In genomic region chr2:170816499-170817246, GRCh38 we compare ENCODE assay signal across 8 cellular contexts.
DNase-seq lines count a peak whose midpoint lies in the region; ATAC-seq and TF ChIP-seq lines count a peak whose summit lies in the region.

GAD1 (plus strand) TSS chr2:170816887; CDS start chr2:170818592, 1,705 bp downstream.

- H3K36me3 ChIP-seq in iPS-15b (ENCODE audit: control insufficient read depth, insufficient read depth, low read length): no peaks in the 10 kb centered on the region

- peaks cover 11% of the 10 kb centered on the region for H3K4me1 ChIP-seq in iPS-15b (ENCODE audit: control insufficient read depth, insufficient read depth, low read length)

- TF ChIP-seq CTCF in C4-2B (conservative IDR thresholded peaks at IDR 0.05): no peak

- peak; percentile 42 for ATAC-seq in GM21619 (IDR thresholded peaks at IDR 0.05; ENCODE audit: unreplicated experiment)
- no peak for ATAC-seq in HG03442 (IDR thresholded peaks at IDR 0.05; ENCODE audit: unreplicated experiment)

- DNase-seq in NCI-H1105 treated with DMSO at 0.1 percent for 48 hours (lab: John Stamatoyannopoulos, UW) (peak; percentile 83), SKM-1 treated with dmso at 0.1 percent for 144 hours (lab: John Stamatoyannopoulos, UW; ENCODE audit: unreplicated experiment) (peak; percentile 63), astrocyte of the hippocampus (ENCODE audit: low read depth, low spot score) (peak; percentile 81), skeletal muscle cell (ENCODE audit: low read depth) (no peak)

- H3K4me3 ChIP-seq in iPS-15b (ENCODE audit: low read depth, low read length) (peak within 1 kb of the TSS; percentile 60), skeletal muscle cell (ENCODE audit: low read depth, low read length) (peak within 1 kb of the TSS; percentile 33)

- peak within 1 kb of the TSS; percentile 19 for H3K27ac ChIP-seq in C4-2B

- H3K9ac ChIP-seq in iPS-15b (ENCODE audit: low read depth, low read length): no peak within 1 kb of the TSS

- peaks cover 84% of the 10 kb centered on the region for H3K27me3 ChIP-seq in iPS-15b (ENCODE audit: control insufficient read depth, insufficient read depth, low read length)

- H3K9me3 ChIP-seq in iPS-15b (ENCODE audit: control insufficient read depth, insufficient read depth, low read length): no peaks in the 10 kb centered on the region
